ENCODE assay signal across 8 cellular contexts in the genomic region with DNA sequence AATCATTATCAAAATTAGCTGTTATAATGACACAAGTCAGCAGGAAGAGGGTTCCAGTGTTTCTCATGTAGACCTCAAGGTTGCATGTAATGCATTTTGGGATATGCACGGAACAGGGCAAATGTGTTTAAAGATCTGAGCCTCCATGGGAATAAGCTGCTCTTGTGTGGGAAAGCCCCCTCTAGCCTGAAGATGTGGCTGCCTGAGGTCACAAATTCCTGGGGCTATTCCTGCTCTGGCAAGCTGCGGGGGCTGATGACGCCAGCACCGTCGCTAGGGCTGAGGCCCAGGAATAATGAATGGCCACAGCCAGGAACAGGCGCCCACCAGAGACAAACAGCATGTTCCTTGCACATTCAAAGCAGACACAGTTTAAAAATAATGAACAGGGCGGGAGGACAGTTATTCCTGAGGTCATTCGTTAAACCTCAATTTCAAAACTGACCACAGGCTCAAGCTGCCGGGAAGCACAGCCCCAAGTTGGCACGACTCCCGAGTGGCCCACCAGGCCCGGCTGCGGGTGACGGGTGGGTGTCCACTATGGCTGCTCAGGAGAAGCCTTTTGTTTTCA. TPM values are rescaled to one million over a fixed set of nuclear protein-coding genes. Genes with fewer than 3 reads are reported as not detected.
A peak's percentile ranks its signal among the peaks of the same experiment; 100 is the strongest.
DNase-seq lines count a peak whose midpoint lies in the region; TF ChIP-seq lines count a peak whose summit lies in the region.

No MANE protein-coding gene starts in this region.

- H3K36me3 Mint-ChIP-seq in CD8-positive, alpha-beta memory T cell = no peaks in the 10 kb centered on the region

- no peak overlapping the region for H2AFZ ChIP-seq in neuronal stem cell (ENCODE audit: low read length)

- no peak overlapping the region for H3K4me2 ChIP-seq in neuronal stem cell (ENCODE audit: insufficient read depth, low read length, poor library complexity, severe bottlenecking)

- H3K4me1 Mint-ChIP-seq in CD8-positive, alpha-beta memory T cell = peaks cover 0 to 24% (median 4%) of the 10 kb centered on the region in 3 donors

- no peak overlapping the region for H3K4ac ChIP-seq in neuronal stem cell (ENCODE audit: low read length)

- peaks cover 1 to 9% of the 10 kb centered on the region in 2 donors for H3K27me3 Mint-ChIP-seq in CD8-positive, alpha-beta memory T cell

- peaks cover 0 to 3% (median 0%) of the 10 kb centered on the region in 3 experiments for H3K27me3 ChIP-seq in neuronal stem cell (ENCODE audit: control insufficient read depth in 3 of 3, insufficient read depth in 3 of 3, low read depth in 1 of 3, low read length in 3 of 3)
- no peaks in the 10 kb centered on the region for H3K27me3 ChIP-seq in CD8-positive, alpha-beta memory T cell (ENCODE audit: insufficient read depth, low read length, poor library complexity, severe bottlenecking)

- no peak for TF ChIP-seq CTCF in foreskin fibroblast (IDR thresholded peaks at IDR 0.05; ENCODE audit: low read depth, low read length)

- no peak overlapping the region for H2BK120ac ChIP-seq in neuronal stem cell (ENCODE audit: low read depth, low read length)

- no peak overlapping the region for H3K14ac ChIP-seq in neuronal stem cell (ENCODE audit: low read length)

- no peak overlapping the region for H3K9ac ChIP-seq in neuronal stem cell (ENCODE audit: low read depth, low read length, poor library complexity)

- peaks cover 27 to 33% of the 10 kb centered on the region in 2 donors for H3K4me1 ChIP-seq in neuronal stem cell (ENCODE audit: control insufficient read depth in 2 of 2, insufficient read depth in 1 of 2, low read depth in 1 of 2, low read length in 2 of 2)
- H3K4me1 ChIP-seq in CD8-positive, alpha-beta memory T cell (ENCODE audit: insufficient read depth, low read length) = no peaks in the 10 kb centered on the region

- no peaks in the 10 kb centered on the region for H3K9me3 Mint-ChIP-seq in CD8-positive, alpha-beta memory T cell

- H3K9me3 ChIP-seq in neuronal stem cell (replicated peaks in 1 of 2; ENCODE audit: control insufficient read depth in 2 of 2, insufficient read depth in 1 of 2, low read depth in 1 of 2, low read length in 2 of 2) = peaks cover 0 to 3% of the 10 kb centered on the region in 2 donors
- H3K9me3 ChIP-seq in CD8-positive, alpha-beta memory T cell (ENCODE audit: low read length) = no peaks in the 10 kb centered on the region

- peak overlapping the region; percentile 28 for H3K27ac ChIP-seq in neuronal stem cell (replicated peaks; ENCODE audit: low read length)
- no peak overlapping the region for H3K27ac ChIP-seq in CD8-positive, alpha-beta memory T cell (ENCODE audit: low read depth, low read length)

- no peak overlapping the region for H2BK12ac ChIP-seq in neuronal stem cell (ENCODE audit: low read length)

- H4K91ac ChIP-seq in neuronal stem cell (ENCODE audit: low read depth, low read length, poor library complexity) = no peak overlapping the region

- H2AK5ac ChIP-seq in neuronal stem cell (ENCODE audit: low read depth, low read length) = no peak overlapping the region

- peaks cover 2 to 3% of the 10 kb centered on the region in 2 donors for H3K36me3 ChIP-seq in neuronal stem cell (replicated peaks in 1 of 2; ENCODE audit: control insufficient read depth in 2 of 2, insufficient read depth in 2 of 2, low read length in 2 of 2)
- no peaks in the 10 kb centered on the region for H3K36me3 ChIP-seq in CD8-positive, alpha-beta memory T cell (ENCODE audit: insufficient read depth, low read length)

- no peak overlapping the region for H2BK15ac ChIP-seq in neuronal stem cell (ENCODE audit: low read length)

- POLR2A ChIA-PET in CD8-positive, alpha-beta memory T cell (lab: Charles Lee) = no interaction called here

- no peak overlapping the region for H3K27ac Mint-ChIP-seq in CD8-positive, alpha-beta memory T cell

- H2BK5ac ChIP-seq in neuronal stem cell (ENCODE audit: low read length) = peak overlapping the region; percentile 93

- no peak overlapping the region for H3K23ac ChIP-seq in neuronal stem cell (ENCODE audit: low read depth, low read length, poor library complexity)

- WGBS in neuronal stem cell (ENCODE audit: extremely low coverage in 2 of 2, insufficient read length in 2 of 2, insufficient replicate concordance in 1 of 2), 2 donors = no CpG with 5 or more reads among the region's 14 CpGs

- no peak overlapping the region for H4K8ac ChIP-seq in neuronal stem cell (ENCODE audit: low read depth, low read length)

- DNase-seq in A172 (ENCODE audit: low spot score) (peak; percentile 65), RPMI7951 (ENCODE audit: low read depth) (peak; percentile 88), foreskin fibroblast (peak; percentile 67 to 81), neuronal stem cell (ENCODE audit: low spot score) (no peak), NCI-H524 treated with DMSO at 0.1 percent for 48 hours (lab: John Stamatoyannopoulos, UW) (no peak), NCI-H1048 (lab: John Stamatoyannopoulos, UW) (no peak)
- no peak for DNase-seq in CD8-positive, alpha-beta memory T cell
- no peak for DNase-seq in effector CD4-positive, alpha-beta T cell

- H3K18ac ChIP-seq in neuronal stem cell (ENCODE audit: low read length) = peak overlapping the region; percentile 7

- peak overlapping the region in 1 of 2 donors; percentile 15 for H3K4me3 ChIP-seq in foreskin fibroblast (ENCODE audit: low read depth in 1 of 2, low read length in 2 of 2)
- no peak overlapping the region for H3K4me3 ChIP-seq in neuronal stem cell (ENCODE audit: low read length in 2 of 2)
- H3K4me3 ChIP-seq in CD8-positive, alpha-beta memory T cell (ENCODE audit: low read length) = no peak overlapping the region

- no peak overlapping the region for H3K4me3 Mint-ChIP-seq in CD8-positive, alpha-beta memory T cell

- CTCF ChIA-PET in CD8-positive, alpha-beta memory T cell (lab: Charles Lee) = no interaction called here

- H3K79me1 ChIP-seq in neuronal stem cell (ENCODE audit: low read depth, low read length) = peaks cover 16% of the 10 kb centered on the region

RNA-seq across cellular contexts. Expression of a gene that starts 11.7 kb away (rescaled TPM):
- total RNA-seq in A172 (2014; rRNA removed; shearing (Covaris generic)) = 18.1 and 18.5 TPM in 2 replicates
- total RNA-seq in RPMI7951 (2014; rRNA removed; shearing (Covaris generic)) = 21.1 and 25.2 TPM in 2 replicates
- polyA plus RNA-seq in neuronal stem cell (2013, experiment 1 of 2) = 9.5 TPM
- polyA plus RNA-seq in neuronal stem cell (2013, experiment 2 of 2) = 9.7 TPM
- total RNA-seq in CD8-positive, alpha-beta memory T cell = 1 to 10 TPM; 2.6 to 2.7 TPM
- polyA plus RNA-seq in CD8-positive, alpha-beta memory T cell = 8.5 TPM

Comparison
In these comparisons a context has a peak if more than half of its experiments do, and no peak if none do; other contexts are left out.
1. DNase-seq: peak in A172 (single experiment), RPMI7951 (single experiment) and foreskin fibroblast (2 of 2); none in neuronal stem cell (single experiment), CD8-positive, alpha-beta memory T cell (0 of 5), effector CD4-positive, alpha-beta T cell (single experiment), NCI-H524 treated with DMSO at 0.1 percent for 48 hours (single experiment) and NCI-H1048 (single experiment).